Comparison of ENCODE assay signal across 8 cellular contexts in genomic region chr7:149838992-149839408, GRCh38. TPM values are rescaled to one million over a fixed set of nuclear protein-coding genes. Genes with fewer than 3 reads are reported as not detected.
A peak's percentile ranks its signal among the peaks of the same experiment; 100 is the strongest.
DNase-seq lines count a peak whose midpoint lies in the region; ATAC-seq lines count a peak whose summit lies in the region.

No MANE protein-coding gene starts in this region.

- no peaks in the 10 kb centered on the region for H3K36me3 Mint-ChIP-seq in naive thymus-derived CD8-positive, alpha-beta T cell

- peaks cover 9% of the 10 kb centered on the region for H3K4me1 ChIP-seq in effector memory CD4-positive, alpha-beta T cell (ENCODE audit: control insufficient read depth, insufficient read depth, low read length, poor library complexity, severe bottlenecking)

- H3K4me1 Mint-ChIP-seq in naive thymus-derived CD8-positive, alpha-beta T cell, result peaks cover 29 to 51% (median 43%) of the 10 kb centered on the region in 4 donors

- ATAC-seq in naive thymus-derived CD8-positive, alpha-beta T cell, result no peak
- ATAC-seq in HG02938 (IDR thresholded peaks at IDR 0.05; ENCODE audit: unreplicated experiment) (no peak), GM19452 (IDR thresholded peaks at IDR 0.05; ENCODE audit: unreplicated experiment) (no peak), GM18907 (IDR thresholded peaks at IDR 0.05; ENCODE audit: unreplicated experiment) (no peak)

- H3K9me3 ChIP-seq in effector memory CD4-positive, alpha-beta T cell (ENCODE audit: control insufficient read depth, low read length), result no peaks in the 10 kb centered on the region

- no peaks in the 10 kb centered on the region for H3K27me3 ChIP-seq in effector memory CD4-positive, alpha-beta T cell (replicated peaks; ENCODE audit: control insufficient read depth, insufficient read depth, low read length, poor library complexity, severe bottlenecking)

- H3K27ac Mint-ChIP-seq in naive thymus-derived CD8-positive, alpha-beta T cell, result peak overlapping the region; percentile 10 to 94 (median 74)

- H3K4me3 Mint-ChIP-seq in naive thymus-derived CD8-positive, alpha-beta T cell, result peak overlapping the region; percentile 67 to 97 (median 86)

- H3K27ac ChIP-seq in effector memory CD4-positive, alpha-beta T cell (ENCODE audit: insufficient read depth, low read length, poor library complexity, severe bottlenecking), result peak overlapping the region; percentile 68

- peaks cover 0 to 5% (median 0%) of the 10 kb centered on the region in 5 donors for H3K27me3 Mint-ChIP-seq in naive thymus-derived CD8-positive, alpha-beta T cell

- H3K4me3 ChIP-seq in GM08714 (ENCODE audit: low read length), result peak overlapping the region; percentile 75
- H3K4me3 ChIP-seq in effector memory CD4-positive, alpha-beta T cell (ENCODE audit: insufficient read depth, low read depth, low read length, poor library complexity, severe bottlenecking), result peak overlapping the region; percentile 82

- no peaks in the 10 kb centered on the region for H3K36me3 ChIP-seq in effector memory CD4-positive, alpha-beta T cell (ENCODE audit: control insufficient read depth, insufficient read depth, low read length)

- no peaks in the 10 kb centered on the region for H3K9me3 Mint-ChIP-seq in naive thymus-derived CD8-positive, alpha-beta T cell

- DNase-seq in NCI-H82 treated with DMSO at 0.1 percent for 48 hours (lab: John Stamatoyannopoulos, UW; ENCODE audit: unreplicated experiment), result peak; percentile 51
- DNase-seq in effector memory CD4-positive, alpha-beta T cell, result no peak
- DNase-seq in naive thymus-derived CD8-positive, alpha-beta T cell, result no peak
- no peak for DNase-seq in stimulated activated CD4-positive, alpha-beta T cell treated with anti-CD3 and anti-CD28 coated beads, Interleukin-2, amount 100 ng/mL, for 24 hours

- POLR2A ChIA-PET in naive thymus-derived CD8-positive, alpha-beta T cell (lab: Charles Lee), result interaction anchor here (2.0 to 10.9 kb wide), 5 partner anchors 11 to 40 kb away, joined by 5 to 241 read pairs (median 19); partner anchors contain the start of gene ATP6V0E2

RNA-seq across cellular contexts. Expression of gene ZNF862, which starts 0.8 kb away (rescaled TPM):
- 10 to 100 TPM; 82.9 to 88.4 TPM for total RNA-seq in naive thymus-derived CD8-positive, alpha-beta T cell
- 10 to 100 TPM in 1 of 3 donors, 1 to 10 TPM in 2; 6.1 to 10.6 (median 9.6) TPM for polyA plus RNA-seq in naive thymus-derived CD8-positive, alpha-beta T cell

RNA-seq across cellular contexts. Expression of gene ATP6V0E2, which starts 34.8 kb away (rescaled TPM):
- 10 to 100 TPM; 81.7 to 90.5 TPM for total RNA-seq in naive thymus-derived CD8-positive, alpha-beta T cell
- polyA plus RNA-seq in naive thymus-derived CD8-positive, alpha-beta T cell, result 100 to 1,000 TPM; 209 to 253 (median 246) TPM
